Comparison of ENCODE assay signal across 8 cellular contexts in genomic region chrX:41923925-41924693, GRCh38. TPM values are rescaled to one million over a fixed set of nuclear protein-coding genes. Genes with fewer than 3 reads are reported as not detected.
DNase-seq lines count a peak whose midpoint lies in the region; ATAC-seq and TF ChIP-seq lines count a peak whose summit lies in the region.

No MANE protein-coding gene starts in this region.

- H3K27ac ChIP-seq in HUES6 (ENCODE audit: low read depth, low read length) (peak overlapping the region; percentile 59; the same call in 1 of the 2 replicates), RWPE2 (ENCODE audit: poor library complexity, severe bottlenecking) (peak overlapping the region; percentile 60)

- H3K9ac ChIP-seq in HUES6 (ENCODE audit: low read length) (peak overlapping the region; percentile 85), skeletal muscle satellite cell (ENCODE audit: low read depth, low read length) (peak overlapping the region; percentile 76)

- intact Hi-C loops in MCF 10A (cut with micrococcal nuclease): loop anchor here (5.0 kb wide), 1 partner anchor 127 kb away; no protein-coding TSS in a partner anchor

- H3K9me3 ChIP-seq in HUES6 (ENCODE audit: control insufficient read depth, insufficient read depth, low read depth, low read length): no peaks in the 10 kb centered on the region
- H3K9me3 ChIP-seq in RWPE2 (ENCODE audit: severe bottlenecking): no peaks in the 10 kb centered on the region
- H3K9me3 ChIP-seq in skeletal muscle satellite cell (replicated peaks; ENCODE audit: low read length): no peaks in the 10 kb centered on the region

- H3K27me3 Mint-ChIP-seq in MCF 10A (ENCODE audit: insufficient read depth, unreplicated experiment): peaks cover 25% of the 10 kb centered on the region

- DNase-seq in COLO668 (lab: John Stamatoyannopoulos, UW; ENCODE audit: unreplicated experiment): peak; percentile 38
- DNase-seq in RWPE2 (ENCODE audit: low spot score): no peak
- peak; percentile 46 for DNase-seq in MCF 10A (ENCODE audit: unreplicated experiment)
- DNase-seq in inferior parietal cortex (ENCODE audit: extremely low spot score): peak; percentile 32
- DNase-seq in amniotic stem cell (lab: John Stamatoyannopoulos, UW): no peak

- H3K27me3 ChIP-seq in HUES6 (ENCODE audit: control insufficient read depth, insufficient read depth, low read length) (peaks cover 7% of the 10 kb centered on the region), RWPE2 (ENCODE audit: insufficient read depth, poor library complexity, severe bottlenecking) (no peaks in the 10 kb centered on the region), skeletal muscle satellite cell (ENCODE audit: control insufficient read depth, insufficient read depth, low read length) (peaks cover 9% of the 10 kb centered on the region)

- POLR2A ChIA-PET in MCF 10A (lab: Yijun Ruan, JAX): interaction anchor here (0.5 to 1.4 kb wide), 2 partner anchors 9 to 76 kb away, joined by 3 read pairs; no protein-coding TSS in a partner anchor

- TF ChIP-seq CTCF in RWPE2 (IDR thresholded peaks at IDR 0.05; ENCODE audit: poor library complexity, severe bottlenecking): no peak
- no peak for TF ChIP-seq CTCF in MCF 10A (IDR thresholded peaks at IDR 0.05; ENCODE audit: unreplicated experiment)

- H3K9me3 Mint-ChIP-seq in MCF 10A (ENCODE audit: unreplicated experiment): no peaks in the 10 kb centered on the region

- CTCF ChIA-PET in MCF 10A (lab: Yijun Ruan, JAX): interaction anchor here (0.7 to 1.5 kb wide), 4 partner anchors 17 to 956 kb away, joined by 3 to 4 read pairs (median 3); no protein-coding TSS in a partner anchor

- H3K4me2 ChIP-seq in skeletal muscle satellite cell (ENCODE audit: low read length): peak overlapping the region; percentile 88

- H3K36me3 ChIP-seq in HUES6 (ENCODE audit: control insufficient read depth, insufficient read depth, low read length): no peaks in the 10 kb centered on the region
- H3K36me3 ChIP-seq in RWPE2 (ENCODE audit: low read depth): no peaks in the 10 kb centered on the region
- no peaks in the 10 kb centered on the region for H3K36me3 ChIP-seq in skeletal muscle satellite cell (ENCODE audit: insufficient read depth, low read length)

- peaks cover 8% of the 10 kb centered on the region; the same call in 1 of the 2 replicates for H3K4me1 ChIP-seq in HUES6 (ENCODE audit: control insufficient read depth, insufficient read depth, low read length)
- peaks cover 6% of the 10 kb centered on the region for H3K4me1 ChIP-seq in RWPE2 (ENCODE audit: insufficient read depth, poor library complexity, severe bottlenecking)
- H3K4me1 ChIP-seq in skeletal muscle satellite cell (ENCODE audit: control insufficient read depth, insufficient read depth, low read length): no peaks in the 10 kb centered on the region

- H3K4me3 ChIP-seq in HUES6 (ENCODE audit: low read depth, low read length) (peak overlapping the region; percentile 91), RWPE2 (ENCODE audit: severe bottlenecking) (peak overlapping the region; percentile 66), skeletal muscle satellite cell (ENCODE audit: low read length) (peak overlapping the region; percentile 84)

- no TSS peak for BruUV-seq in MCF 10A (replicated peaks; lab: Mats Ljungman, UMichigan)

- no peaks in the 10 kb centered on the region for H3K36me3 Mint-ChIP-seq in MCF 10A (ENCODE audit: insufficient read depth, unreplicated experiment)

- peak; percentile 52 for ATAC-seq in RWPE2 (ENCODE audit: low read depth)
- ATAC-seq in HG02678 (IDR thresholded peaks at IDR 0.05; ENCODE audit: unreplicated experiment): no peak

- H3K4me1 Mint-ChIP-seq in MCF 10A (ENCODE audit: insufficient read depth, unreplicated experiment): no peaks in the 10 kb centered on the region

- H3K27ac Mint-ChIP-seq in MCF 10A (ENCODE audit: low read depth, unreplicated experiment): peak overlapping the region; percentile 14

- peak overlapping the region; percentile 82 for H3K4me3 Mint-ChIP-seq in MCF 10A (ENCODE audit: unreplicated experiment)

RNA-seq across cellular contexts. Expression of gene CASK, which starts 0.8 kb away (rescaled TPM):
- 34.9 and 43.2 TPM in 2 replicates for total RNA-seq in MCF 10A (2022)
- 24.7 and 30.7 TPM in 2 replicates for total RNA-seq in skeletal muscle satellite cell (2012; rRNA removed)

Comparison
In these comparisons a context has a peak if more than half of its experiments do, and no peak if none do; other contexts are left out.
1. DNase-seq: peak in COLO668 (single experiment), MCF 10A (single experiment) and inferior parietal cortex (single experiment); none in RWPE2 (single experiment) and amniotic stem cell (single experiment).
2. Peak in every context shown above with its lines, with median percentiles within 50 percentile points of each other: H3K4me3 ChIP-seq.